Comparison of ENCODE assay signal across 11 cellular contexts in the genomic region with DNA sequence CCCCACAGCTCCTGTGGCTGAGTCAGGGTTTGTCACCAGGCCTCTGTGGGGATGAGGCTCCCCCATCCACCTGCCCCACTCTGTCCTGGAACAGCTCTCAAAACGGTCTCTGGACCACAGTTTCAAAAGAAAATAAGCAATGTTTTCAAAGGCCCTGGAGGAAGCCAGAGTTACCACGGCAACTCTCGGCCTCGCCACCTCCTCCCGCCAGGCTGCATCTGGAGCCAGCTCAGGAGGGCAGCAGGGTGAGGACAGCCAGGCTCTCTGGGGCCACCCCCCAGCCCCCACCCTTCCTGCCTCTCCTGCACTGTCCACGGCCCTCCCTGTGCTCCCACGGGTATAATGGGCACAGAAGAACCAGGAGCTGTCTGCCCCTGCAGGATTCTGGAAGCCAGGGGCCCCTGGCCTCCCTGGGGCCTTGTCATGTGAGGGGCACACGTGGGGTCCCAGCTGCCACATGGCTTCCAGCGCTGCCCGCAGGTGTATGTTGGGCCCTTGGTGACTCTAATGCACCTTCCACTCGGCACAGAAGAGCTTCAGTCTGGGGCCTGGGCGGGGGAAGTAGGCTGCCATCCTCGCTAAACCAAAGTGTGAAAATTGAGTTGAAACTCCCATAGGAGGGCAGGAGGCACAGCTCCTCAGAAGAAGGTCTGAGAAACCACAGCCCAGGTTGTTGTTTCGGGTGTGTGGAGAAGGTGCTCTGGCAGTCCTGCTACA. TPM values are rescaled to one million over a fixed set of nuclear protein-coding genes. Genes with fewer than 3 reads are reported as not detected.
DNase-seq lines count a peak whose midpoint lies in the region; ATAC-seq, FAIRE-seq and TF ChIP-seq lines count a peak whose summit lies in the region.
"Had no signal": no experiment of that assay in that cellular context is flagged by ENCODE, and none has a peak within 500 bp of the region (broad histone marks: within the 10 kb centered on the region; RNA-seq: fewer than 3 reads in every experiment).

No MANE protein-coding gene starts in this region.

- H3K9me3 ChIP-seq in kidney (ENCODE audit: control insufficient read depth in 1 of 2, low read length in 2 of 2) (no peaks in the 10 kb centered on the region), A673 (ENCODE audit: low read depth, low read length, poor library complexity, severe bottlenecking) (no peaks in the 10 kb centered on the region)

- POLR2A ChIA-PET in activated CD8-positive, alpha-beta T cell treated with anti-CD3 and anti-CD28 coated beads, Interleukin-2, amount 10 ng/mL, durations not matched to agents 7 days and 5 days (lab: Charles Lee) = interaction anchor here (0.8 to 4.1 kb wide), 6 partner anchors 10 to 87 kb away, joined by 3 to 56 read pairs (median 4); a partner anchor contains a TSS
- POLR2A ChIA-PET in A673 (lab: Charles Lee; ENCODE audit: low non-redundant PET) = no interaction called here

- H3K36me3 Mint-ChIP-seq in T-helper 1 cell treated with Interleukin-12 subunit alpha and Interleukin-12 subunit beta and Interleukin-4 antibody, amounts not matched to agents 30 μg/mL and 1 μg/mL, for 36 hours (ENCODE audit: low read depth) = peaks cover 2% of the 10 kb centered on the region
- peaks cover 8% of the 10 kb centered on the region for H3K36me3 Mint-ChIP-seq in activated CD8-positive, alpha-beta T cell treated with anti-CD3 and anti-CD28 coated beads, Interleukin-2, amount 10 ng/mL, durations not matched to agents 7 days and 5 days (ENCODE audit: low read depth)

- peaks cover 18% of the 10 kb centered on the region for H3K4me1 Mint-ChIP-seq in T-helper 1 cell treated with Interleukin-12 subunit alpha and Interleukin-12 subunit beta and Interleukin-4 antibody, amounts not matched to agents 30 μg/mL and 1 μg/mL, for 36 hours (ENCODE audit: low read depth)
- peaks cover 61% of the 10 kb centered on the region for H3K4me1 Mint-ChIP-seq in activated CD8-positive, alpha-beta T cell treated with anti-CD3 and anti-CD28 coated beads, Interleukin-2, amount 10 ng/mL, durations not matched to agents 7 days and 5 days (ENCODE audit: low read depth)

- no peaks in the 10 kb centered on the region for H3K27me3 Mint-ChIP-seq in T-helper 1 cell treated with Interleukin-12 subunit alpha and Interleukin-12 subunit beta and Interleukin-4 antibody, amounts not matched to agents 30 μg/mL and 1 μg/mL, for 36 hours (ENCODE audit: low read depth)
- no peaks in the 10 kb centered on the region for H3K27me3 Mint-ChIP-seq in activated CD8-positive, alpha-beta T cell treated with anti-CD3 and anti-CD28 coated beads, Interleukin-2, amount 10 ng/mL, durations not matched to agents 7 days and 5 days (ENCODE audit: low read depth)

- peak; percentile 40 for ATAC-seq in activated CD8-positive, alpha-beta T cell treated with anti-CD3 and anti-CD28 coated beads, Interleukin-2, amount 10 ng/mL, durations not matched to agents 7 days and 5 days
- ATAC-seq in HG03571 (IDR thresholded peaks at IDR 0.05; ENCODE audit: unreplicated experiment) = no peak

- H3K27ac Mint-ChIP-seq in T-helper 1 cell treated with Interleukin-12 subunit alpha and Interleukin-12 subunit beta and Interleukin-4 antibody, amounts not matched to agents 30 μg/mL and 1 μg/mL, for 36 hours = peak overlapping the region; percentile 63
- H3K27ac Mint-ChIP-seq in activated CD8-positive, alpha-beta T cell treated with anti-CD3 and anti-CD28 coated beads, Interleukin-2, amount 10 ng/mL, durations not matched to agents 7 days and 5 days = peak overlapping the region; percentile 77
- H3K27ac Mint-ChIP-seq: nephron had no signal

- H3K36me3 ChIP-seq in kidney (ENCODE audit: control insufficient read depth in 1 of 2, insufficient read depth in 2 of 2, low read length in 2 of 2) (peaks cover 0 to 2% of the 10 kb centered on the region in 2 donors), A673 (ENCODE audit: insufficient read depth, low read length, poor library complexity, severe bottlenecking) (no peaks in the 10 kb centered on the region)

- DNase-seq in T-helper 1 cell (no peak), kidney (peak; percentile 75), superior temporal gyrus (ENCODE audit: extremely low spot score) (peak; percentile 22), A673 (ENCODE audit: low spot score) (no peak), islet precursor cell (no peak)
- DNase-seq in activated CD8-positive, alpha-beta T cell treated with anti-CD3 and anti-CD28 coated beads, Interleukin-2, amount 10 ng/mL, durations not matched to agents 7 days and 5 days = peak; percentile 50

- BruUV-seq in A673 (replicated peaks; lab: Mats Ljungman, UMichigan) = no TSS peak

- H3K4me3 ChIP-seq in kidney (ENCODE audit: low read length in 2 of 2) (no peak overlapping the region), A673 (ENCODE audit: low read depth, low read length, poor library complexity, severe bottlenecking) (no peak overlapping the region)

- H3K4me1 ChIP-seq in kidney (ENCODE audit: control insufficient read depth in 1 of 2, insufficient read depth in 1 of 2, low read depth in 1 of 2, low read length in 2 of 2) (peaks cover 61 to 74% of the 10 kb centered on the region in 2 donors), A673 (ENCODE audit: insufficient read depth, low read length, poor library complexity, severe bottlenecking) (no peaks in the 10 kb centered on the region)

- TF ChIP-seq CTCF in kidney (IDR thresholded peaks at IDR 0.05; ENCODE audit: borderline replicate concordance, extremely low read depth, insufficient read depth) (no peak), A673 (conservative IDR thresholded peaks at IDR 0.05; ENCODE audit: low read depth, low read length) (no peak)

- peak overlapping the region; percentile 32 to 48 for H3K27ac ChIP-seq in kidney (ENCODE audit: low read depth in 2 of 2, low read length in 2 of 2)
- no peak overlapping the region for H3K27ac ChIP-seq in A673 (ENCODE audit: low read depth, low read length, poor library complexity, severe bottlenecking)
- H3K27ac ChIP-seq: C4-2B had no signal

- intact Hi-C loops in kidney (cut with DNase I) = no loop called here
- intact Hi-C loops in A673 (cut with micrococcal nuclease; ENCODE audit: unreplicated experiment) = no loop called here

- no peak for FAIRE-seq in kidney (lab: Jason Lieb, UNC)

- peak overlapping the region in 1 of 2 donors; percentile 19 for H3K9ac ChIP-seq in kidney (ENCODE audit: low read length in 2 of 2)

- H3K9me3 Mint-ChIP-seq in T-helper 1 cell treated with Interleukin-12 subunit alpha and Interleukin-12 subunit beta and Interleukin-4 antibody, amounts not matched to agents 30 μg/mL and 1 μg/mL, for 36 hours = no peaks in the 10 kb centered on the region
- H3K9me3 Mint-ChIP-seq in activated CD8-positive, alpha-beta T cell treated with anti-CD3 and anti-CD28 coated beads, Interleukin-2, amount 10 ng/mL, durations not matched to agents 7 days and 5 days (ENCODE audit: insufficient read depth) = no peaks in the 10 kb centered on the region
- H3K9me3 Mint-ChIP-seq: nephron had no signal

- CTCF ChIA-PET in activated CD8-positive, alpha-beta T cell treated with anti-CD3 and anti-CD28 coated beads, Interleukin-2, amount 10 ng/mL, durations not matched to agents 7 days and 5 days (lab: Charles Lee) = interaction anchor here (0.7 to 3.0 kb wide), 8 partner anchors 9 to 543 kb away, joined by 3 to 27 read pairs (median 4); a partner anchor contains a TSS
- CTCF ChIA-PET in A673 (lab: Charles Lee) = no interaction called here

- H3K27me3 ChIP-seq in A673 (replicated peaks; ENCODE audit: insufficient read depth, low read depth, low read length, poor library complexity) = no peaks in the 10 kb centered on the region

- no peak overlapping the region for H3K4me3 Mint-ChIP-seq in T-helper 1 cell treated with Interleukin-12 subunit alpha and Interleukin-12 subunit beta and Interleukin-4 antibody, amounts not matched to agents 30 μg/mL and 1 μg/mL, for 36 hours
- peak overlapping the region; percentile 28 for H3K4me3 Mint-ChIP-seq in activated CD8-positive, alpha-beta T cell treated with anti-CD3 and anti-CD28 coated beads, Interleukin-2, amount 10 ng/mL, durations not matched to agents 7 days and 5 days
- H3K4me3 Mint-ChIP-seq: nephron had no signal

RNA-seq across cellular contexts. Expression of a gene that starts 10.3 kb away (rescaled TPM):
- total RNA-seq in activated CD8-positive, alpha-beta T cell treated with anti-CD3 and anti-CD28 coated beads, Interleukin-2, amount 10 ng/mL, durations not matched to agents 7 days and 5 days = 100 to 1,000 TPM; 142 to 145 TPM
- total RNA-seq in kidney = 950 TPM
- polyA plus RNA-seq in kidney (ENCODE audit: insufficient read depth, low read depth, low replicate concordance) = 827 TPM
- total RNA-seq in A673 (2021) = 183 and 194 TPM in 2 replicates

RNA-seq across cellular contexts. Expression of a gene that starts 13.1 kb away (rescaled TPM):
- 10 to 100 TPM; 45.3 to 49.4 TPM for total RNA-seq in activated CD8-positive, alpha-beta T cell treated with anti-CD3 and anti-CD28 coated beads, Interleukin-2, amount 10 ng/mL, durations not matched to agents 7 days and 5 days
- 42.3 TPM for total RNA-seq in kidney
- polyA plus RNA-seq in kidney (ENCODE audit: insufficient read depth, low read depth, low replicate concordance) = 51.4 TPM
- total RNA-seq in A673 (2021) = 41.3 and 46.8 TPM in 2 replicates

RNA-seq across cellular contexts. Expression of a gene that starts 56.9 kb away (rescaled TPM):
- total RNA-seq in activated CD8-positive, alpha-beta T cell treated with anti-CD3 and anti-CD28 coated beads, Interleukin-2, amount 10 ng/mL, durations not matched to agents 7 days and 5 days = not detected
- total RNA-seq in kidney = 0.25 TPM
- 0.69 TPM for polyA plus RNA-seq in kidney (ENCODE audit: insufficient read depth, low read depth, low replicate concordance)
- not detected in 2 replicates for total RNA-seq in A673 (2021)
- total RNA-seq: activated CD8-positive, alpha-beta memory T cell treated with anti-CD3 and anti-CD28 coated beads for 36 hours had no signal

RNA-seq across cellular contexts. Expression of a gene that starts 57.4 kb away (rescaled TPM):
- total RNA-seq in activated CD8-positive, alpha-beta T cell treated with anti-CD3 and anti-CD28 coated beads, Interleukin-2, amount 10 ng/mL, durations not matched to agents 7 days and 5 days = 10 to 100 TPM; 20.4 to 26.0 TPM
- 45.5 TPM for total RNA-seq in kidney
- polyA plus RNA-seq in kidney (ENCODE audit: insufficient read depth, low read depth, low replicate concordance) = 49.4 TPM
- total RNA-seq in A673 (2021) = not detected in 2 replicates

Comparison
In these comparisons a context has a peak if more than half of its experiments do, and no peak if none do; other contexts are left out.
1. DNase-seq: peak in activated CD8-positive, alpha-beta T cell treated with anti-CD3 and anti-CD28 coated beads, Interleukin-2, amount 10 ng/mL, durations not matched to agents 7 days and 5 days (single experiment), kidney (single experiment) and superior temporal gyrus (single experiment); none in T-helper 1 cell (0 of 5), A673 (single experiment) and islet precursor cell (single experiment).